16 cellular contexts compared by ENCODE assay signal in the genomic region with DNA sequence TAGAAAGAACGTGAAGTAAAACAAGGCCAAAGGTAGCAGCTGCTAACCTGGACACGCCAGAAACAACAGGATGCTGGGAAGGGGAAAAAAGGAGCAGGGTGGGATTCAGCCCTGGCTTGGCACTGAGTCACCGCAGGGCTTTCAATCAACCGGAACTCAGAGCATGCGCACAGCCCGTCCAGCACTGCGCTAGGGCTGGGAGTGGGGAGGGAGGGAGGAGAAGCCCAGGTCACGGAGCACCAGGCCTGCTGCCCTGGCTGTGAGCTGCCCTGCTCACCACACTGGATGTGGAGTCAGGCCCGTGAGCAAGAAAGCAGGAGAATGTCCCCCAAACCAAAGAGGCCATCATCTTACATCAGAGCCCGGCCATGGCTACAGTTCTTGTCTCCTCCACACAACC. TPM values are rescaled to one million over a fixed set of nuclear protein-coding genes. Genes with fewer than 3 reads are reported as not detected.
DNase-seq lines count a peak whose midpoint lies in the region; TF ChIP-seq lines count a peak whose summit lies in the region.
"Had no signal": no experiment of that assay in that cellular context is flagged by ENCODE, and none has a peak within 500 bp of the region (broad histone marks: within the 10 kb centered on the region; RNA-seq: fewer than 3 reads in every experiment).

No MANE protein-coding gene starts in this region.

- H3K4me2 ChIP-seq in trophoblast cell (ENCODE audit: low read length) = no peak overlapping the region

- H2AFZ ChIP-seq in trophoblast cell (ENCODE audit: insufficient read depth, low read length, poor library complexity) = no peak overlapping the region

- no peaks in the 10 kb centered on the region for H3K79me1 ChIP-seq in trophoblast cell (ENCODE audit: low read length)

- H3K36me3 ChIP-seq in CD4-positive, alpha-beta memory T cell (ENCODE audit: insufficient read depth, low read length) = peaks cover 98% of the 10 kb centered on the region
- H3K36me3 ChIP-seq in endodermal cell (ENCODE audit: control insufficient read depth, insufficient read depth, low read length) (peaks cover 94% of the 10 kb centered on the region), trophoblast cell (ENCODE audit: control insufficient read depth in 1 of 2, insufficient read depth in 2 of 2, low read length in 2 of 2) (peaks cover 85 to 94% of the 10 kb centered on the region in 2 experiments)

- H3K4me3 ChIP-seq in CD4-positive, alpha-beta memory T cell (ENCODE audit: low read length in 2 of 2) = no peak overlapping the region
- H3K4me3 ChIP-seq in endodermal cell (ENCODE audit: low read length) (no peak overlapping the region), trophoblast cell (ENCODE audit: low read depth, low read length) (no peak overlapping the region)
- H3K4me3 ChIP-seq: upper lobe of right lung had no signal

- H2BK120ac ChIP-seq in trophoblast cell (ENCODE audit: insufficient read depth, low read length, poor library complexity) = no peak overlapping the region

- POLR2A ChIA-PET in CD4-positive, alpha-beta memory T cell (lab: Charles Lee; ENCODE audit: partially characterized antibody) = interaction anchor here (0.7 to 4.7 kb wide), 4 partner anchors 9 to 163 kb away, joined by 3 to 23 read pairs (median 4); no protein-coding TSS in a partner anchor

- intact Hi-C loops in CD4-positive, alpha-beta memory T cell (cut with micrococcal nuclease) = no loop called here

- DNase-seq in CD4-positive, alpha-beta memory T cell = peak in 1 of 5 donors; percentile 1
- DNase-seq in HT-29 (ENCODE audit: low spot score) = peak; percentile 28
- no peak for DNase-seq in endodermal cell
- DNase-seq in trophoblast cell = no peak
- DNase-seq in iPS-NIHi11 (ENCODE audit: low spot score) = no peak
- DNase-seq in stimulated activated naive CD4-positive, alpha-beta T cell treated with Interleukin-2 at 50 U/mL for 16 hours (lab: John Stamatoyannopoulos, UW) = no peak
- DNase-seq in mesenteric fat pad (ENCODE audit: low spot score) = no peak
- DNase-seq in nephron progenitor cell = no peak
- DNase-seq: activated CD4-positive, alpha-beta T cell treated with anti-CD3 and anti-CD28 coated beads, Interleukin-2, amount 50 U/mL, for 48 hours; EL; NCI-H2029 treated with DMSO at 0.1 percent for 48 hours; NCI-H82; SHP77 treated with DMSO at 0.1 percent for 48 hours; T-helper 9 cell; upper lobe of right lung had no signal

- no peak overlapping the region for H3K18ac ChIP-seq in trophoblast cell (ENCODE audit: low read length)

- H2AK5ac ChIP-seq in trophoblast cell (ENCODE audit: low read length) = no peak overlapping the region

- H3K27ac ChIP-seq in CD4-positive, alpha-beta memory T cell (ENCODE audit: low read depth, low read length) = no peak overlapping the region
- no peak overlapping the region for H3K27ac ChIP-seq in endodermal cell (ENCODE audit: low read depth, low read length)
- H3K27ac ChIP-seq in trophoblast cell (ENCODE audit: low read depth, low read length) = peak overlapping the region; percentile 9
- H3K27ac ChIP-seq: upper lobe of right lung had no signal

- H4K8ac ChIP-seq in trophoblast cell (ENCODE audit: low read depth, low read length) = no peak overlapping the region

- no peaks in the 10 kb centered on the region for H3K27me3 Mint-ChIP-seq in CD4-positive, alpha-beta memory T cell
- H3K27me3 Mint-ChIP-seq in endodermal cell (ENCODE audit: insufficient read depth) (no peaks in the 10 kb centered on the region), nephron progenitor cell (ENCODE audit: low read depth, poor library complexity) (no peaks in the 10 kb centered on the region)
- H3K27me3 Mint-ChIP-seq: activated naive CD4-positive, alpha-beta T cell treated with anti-CD3 and anti-CD28 coated beads, Interleukin-2, amount 50 U/mL, for 24 hours had no signal

- no peak overlapping the region for H3K4ac ChIP-seq in trophoblast cell (ENCODE audit: low read depth, low read length)

- H3K9ac ChIP-seq in endodermal cell (ENCODE audit: extremely low read depth, low read length, poor library complexity, severe bottlenecking) (no peak overlapping the region), trophoblast cell (ENCODE audit: low read length) (no peak overlapping the region)

- H3K14ac ChIP-seq in trophoblast cell (ENCODE audit: low read length) = no peak overlapping the region

- H3K36me3 Mint-ChIP-seq in CD4-positive, alpha-beta memory T cell = peaks cover 58 to 86% of the 10 kb centered on the region in 2 donors
- peaks cover 85% of the 10 kb centered on the region for H3K36me3 Mint-ChIP-seq in endodermal cell (ENCODE audit: low read depth)
- peaks cover 58% of the 10 kb centered on the region for H3K36me3 Mint-ChIP-seq in nephron progenitor cell (ENCODE audit: low read depth)

- H2BK12ac ChIP-seq in trophoblast cell (ENCODE audit: low read length) = no peak overlapping the region

- H4K12ac ChIP-seq in trophoblast cell (ENCODE audit: low read depth, low read length) = no peak overlapping the region

- H3K27ac Mint-ChIP-seq in CD4-positive, alpha-beta memory T cell = peak overlapping the region in 4 of 7 donors; percentile 25 to 78 (median 44)
- H3K27ac Mint-ChIP-seq in endodermal cell = peak overlapping the region; percentile 74
- H3K27ac Mint-ChIP-seq in nephron progenitor cell = no peak overlapping the region
- H3K27ac Mint-ChIP-seq: activated naive CD4-positive, alpha-beta T cell treated with anti-CD3 and anti-CD28 coated beads, Interleukin-2, amount 50 U/mL, for 24 hours had no signal

- peaks cover 0 to 2% (median 0%) of the 10 kb centered on the region in 8 donors for H3K9me3 Mint-ChIP-seq in CD4-positive, alpha-beta memory T cell
- H3K9me3 Mint-ChIP-seq in endodermal cell (no peaks in the 10 kb centered on the region), nephron progenitor cell (no peaks in the 10 kb centered on the region)
- H3K9me3 Mint-ChIP-seq: activated naive CD4-positive, alpha-beta T cell treated with anti-CD3 and anti-CD28 coated beads, Interleukin-2, amount 50 U/mL, for 24 hours had no signal

- peaks cover 3 to 17% (median 11%) of the 10 kb centered on the region in 4 donors for H3K4me1 Mint-ChIP-seq in CD4-positive, alpha-beta memory T cell
- H3K4me1 Mint-ChIP-seq in endodermal cell = no peaks in the 10 kb centered on the region
- H3K4me1 Mint-ChIP-seq in nephron progenitor cell = no peaks in the 10 kb centered on the region

- H3K4me3 Mint-ChIP-seq in CD4-positive, alpha-beta memory T cell = no peak overlapping the region
- no peak overlapping the region for H3K4me3 Mint-ChIP-seq in endodermal cell
- no peak overlapping the region for H3K4me3 Mint-ChIP-seq in nephron progenitor cell
- H3K4me3 Mint-ChIP-seq: activated naive CD4-positive, alpha-beta T cell treated with anti-CD3 and anti-CD28 coated beads, Interleukin-2, amount 50 U/mL, for 24 hours had no signal

- H3K27me3 ChIP-seq in CD4-positive, alpha-beta memory T cell (ENCODE audit: insufficient read depth, low read length) = no peaks in the 10 kb centered on the region
- no peaks in the 10 kb centered on the region for H3K27me3 ChIP-seq in endodermal cell (ENCODE audit: control insufficient read depth, insufficient read depth, low read length, poor library complexity, severe bottlenecking)
- no peaks in the 10 kb centered on the region for H3K27me3 ChIP-seq in trophoblast cell (ENCODE audit: insufficient read depth, low read length)
- H3K27me3 ChIP-seq: upper lobe of right lung had no signal

- no peaks in the 10 kb centered on the region for H3K79me2 ChIP-seq in trophoblast cell (ENCODE audit: control insufficient read depth, insufficient read depth, low read length, poor library complexity)

- CTCF ChIA-PET in CD4-positive, alpha-beta memory T cell (lab: Charles Lee; ENCODE audit: partially characterized antibody) = interaction anchor here (1.4 to 11.4 kb wide), 2 partner anchors 23 to 166 kb away, joined by 4 to 204 read pairs; no protein-coding TSS in a partner anchor

- H2BK5ac ChIP-seq in trophoblast cell (ENCODE audit: low read depth, low read length, poor library complexity) = no peak overlapping the region

- no peak for TF ChIP-seq CTCF in endodermal cell (conservative IDR thresholded peaks at IDR 0.05)
- no peak for TF ChIP-seq CTCF in nephron progenitor cell (IDR thresholded peaks at IDR 0.05)

- H3K9me3 ChIP-seq in CD4-positive, alpha-beta memory T cell (ENCODE audit: control insufficient read depth in 1 of 2, low read length in 2 of 2) = no peaks in the 10 kb centered on the region
- no peaks in the 10 kb centered on the region for H3K9me3 ChIP-seq in endodermal cell (ENCODE audit: control insufficient read depth, low read length)
- peaks cover 5% of the 10 kb centered on the region for H3K9me3 ChIP-seq in trophoblast cell (ENCODE audit: insufficient read depth, low read depth, low read length)
- H3K9me3 ChIP-seq: upper lobe of right lung had no signal

- WGBS in endodermal cell (ENCODE audit: insufficient coverage in 1 of 2, insufficient read length in 1 of 2), 2 experiments = 96 to 100% methylated on average over 2 to 10 of the region's 10 CpGs
- WGBS in trophoblast cell (ENCODE audit: extremely low coverage, insufficient coverage, insufficient read length) = no CpG with 5 or more reads among the region's 10 CpGs

- H3K4me1 ChIP-seq in CD4-positive, alpha-beta memory T cell (ENCODE audit: insufficient read depth, low read length) = peaks cover 11% of the 10 kb centered on the region
- no peaks in the 10 kb centered on the region for H3K4me1 ChIP-seq in endodermal cell (ENCODE audit: control insufficient read depth, insufficient read depth, low read length)
- no peaks in the 10 kb centered on the region for H3K4me1 ChIP-seq in trophoblast cell (ENCODE audit: control insufficient read depth in 1 of 2, insufficient read depth in 2 of 2, low read length in 2 of 2)
- H3K4me1 ChIP-seq: upper lobe of right lung had no signal

- H4K91ac ChIP-seq in trophoblast cell (ENCODE audit: low read depth, low read length) = no peak overlapping the region

- H3K23ac ChIP-seq in trophoblast cell (ENCODE audit: low read length) = no peak overlapping the region

RNA-seq across cellular contexts. Expression of a gene that starts 51.5 kb away (rescaled TPM):
- 10 to 100 TPM; 27.5 to 31.2 TPM for total RNA-seq in CD4-positive, alpha-beta memory T cell
- 10 to 100 TPM in 1 of 2 donors, 1 to 10 TPM in 1; 6.3 to 24.9 TPM for polyA plus RNA-seq in CD4-positive, alpha-beta memory T cell
- 8.4 and 15.2 TPM in 2 replicates for total RNA-seq in HT-29 (2014; rRNA removed; shearing (Covaris generic))
- under 1 TPM; 0.11 to 0.22 TPM for total RNA-seq in endodermal cell
- polyA plus RNA-seq in endodermal cell (2013, experiment 1 of 2) = not detected
- not detected for polyA plus RNA-seq in endodermal cell (2013, experiment 2 of 2)
- polyA plus RNA-seq in trophoblast cell (2013) = 0.03 and 0.04 TPM in 2 replicates
- 82.3 TPM for total RNA-seq in mesenteric fat pad
